In genomic region chr3:159829056-159829995, GRCh38 we compare ENCODE assay signal across 8 cellular contexts. TPM values are rescaled to one million over a fixed set of nuclear protein-coding genes. Genes with fewer than 3 reads are reported as not detected.
A peak's percentile ranks its signal among the peaks of the same experiment; 100 is the strongest.
DNase-seq lines count a peak whose midpoint lies in the region; FAIRE-seq and TF ChIP-seq lines count a peak whose summit lies in the region.

No MANE protein-coding gene starts in this region.

- H3K4me3 Mint-ChIP-seq in progenitor cell of endocrine pancreas (ENCODE audit: low read depth), result no peak overlapping the region
- H3K4me3 Mint-ChIP-seq in activated CD4-positive, alpha-beta T cell treated with anti-CD3 and anti-CD28 coated beads, Interleukin-2, amount 10 ng/mL, durations not matched to agents 7 days and 5 days, result no peak overlapping the region

- peaks cover 8% of the 10 kb centered on the region for H3K27me3 Mint-ChIP-seq in progenitor cell of endocrine pancreas
- peaks cover 4% of the 10 kb centered on the region for H3K27me3 Mint-ChIP-seq in activated CD4-positive, alpha-beta T cell treated with anti-CD3 and anti-CD28 coated beads, Interleukin-2, amount 10 ng/mL, durations not matched to agents 7 days and 5 days

- peak overlapping the region; percentile 31 for H3K4me2 ChIP-seq in osteoblast (ENCODE audit: insufficient read depth, low read length)

- H2AFZ ChIP-seq in osteoblast (ENCODE audit: low read length), result no peak overlapping the region

- peaks cover 80% of the 10 kb centered on the region for H3K79me2 ChIP-seq in osteoblast (ENCODE audit: insufficient read depth, low read length)

- H3K27me3 ChIP-seq in colonic mucosa (no peaks in the 10 kb centered on the region), osteoblast (ENCODE audit: insufficient read depth, low read length) (no peaks in the 10 kb centered on the region)

- intact Hi-C loops in colonic mucosa (cut with DNase I), result loop anchor here (5.0 kb wide), 1 partner anchor 178 kb away; no protein-coding TSS in a partner anchor

- H3K27ac Mint-ChIP-seq in progenitor cell of endocrine pancreas, result no peak overlapping the region
- no peak overlapping the region for H3K27ac Mint-ChIP-seq in activated CD4-positive, alpha-beta T cell treated with anti-CD3 and anti-CD28 coated beads, Interleukin-2, amount 10 ng/mL, durations not matched to agents 7 days and 5 days

- FAIRE-seq in G401.6 (lab: Jason Lieb, UNC), result peak; percentile 3

- no peak overlapping the region for H3K4me3 ChIP-seq in colonic mucosa
- H3K4me3 ChIP-seq in osteoblast (ENCODE audit: insufficient read depth, low read length), result no peak overlapping the region

- H3K9me3 ChIP-seq in colonic mucosa, result no peaks in the 10 kb centered on the region
- no peaks in the 10 kb centered on the region for H3K9me3 ChIP-seq in osteoblast (ENCODE audit: low read depth, low read length)

- H3K27ac ChIP-seq in colonic mucosa, result no peak overlapping the region
- H3K27ac ChIP-seq in osteoblast (ENCODE audit: low read depth, low read length), result peak overlapping the region; percentile 42

- peak; percentile 63 for DNase-seq in NCI-H345 treated with DMSO at 0.1 percent for 48 hours (lab: John Stamatoyannopoulos, UW; ENCODE audit: unreplicated experiment)
- DNase-seq in colonic mucosa, result peak; percentile 84
- no peak for DNase-seq in osteoblast (ENCODE audit: insufficient read length, low spot score, missing footprints)
- no peak for DNase-seq in progenitor cell of endocrine pancreas (ENCODE audit: low spot score, unreplicated experiment)
- no peak for DNase-seq in activated CD4-positive, alpha-beta T cell treated with anti-CD3 and anti-CD28 coated beads, Interleukin-2, amount 10 ng/mL, durations not matched to agents 7 days and 5 days
- no peak for DNase-seq in stimulated activated CD4-positive, alpha-beta T cell treated with anti-CD3 and anti-CD28 coated beads, Interleukin-4, amount 100 ng/mL, for 1 hour
- DNase-seq in T-helper 1 cell, result no peak

- no peaks in the 10 kb centered on the region for H3K36me3 Mint-ChIP-seq in progenitor cell of endocrine pancreas (ENCODE audit: insufficient read depth)
- H3K36me3 Mint-ChIP-seq in activated CD4-positive, alpha-beta T cell treated with anti-CD3 and anti-CD28 coated beads, Interleukin-2, amount 10 ng/mL, durations not matched to agents 7 days and 5 days (ENCODE audit: low read depth), result no peaks in the 10 kb centered on the region

- no peaks in the 10 kb centered on the region for H3K36me3 ChIP-seq in colonic mucosa
- no peaks in the 10 kb centered on the region for H3K36me3 ChIP-seq in osteoblast (ENCODE audit: insufficient read depth, low read length)

- peaks cover 3% of the 10 kb centered on the region for H4K20me1 ChIP-seq in osteoblast (ENCODE audit: insufficient read depth, low read length)

- no peaks in the 10 kb centered on the region for H3K9me3 Mint-ChIP-seq in progenitor cell of endocrine pancreas (ENCODE audit: low read depth)
- no peaks in the 10 kb centered on the region for H3K9me3 Mint-ChIP-seq in activated CD4-positive, alpha-beta T cell treated with anti-CD3 and anti-CD28 coated beads, Interleukin-2, amount 10 ng/mL, durations not matched to agents 7 days and 5 days

- no peak overlapping the region for H3K9ac ChIP-seq in colonic mucosa (ENCODE audit: low read depth in 2 of 2, low read length in 2 of 2)

- TF ChIP-seq CTCF in colonic mucosa (IDR thresholded peaks at IDR 0.05) (no peak), osteoblast (IDR thresholded peaks at IDR 0.05; ENCODE audit: extremely low read depth, low read depth, low read length) (no peak), progenitor cell of endocrine pancreas (IDR thresholded peaks at IDR 0.05; ENCODE audit: unreplicated experiment) (no peak)

- POLR2A ChIA-PET in activated CD4-positive, alpha-beta T cell treated with anti-CD3 and anti-CD28 coated beads, Interleukin-2, amount 10 ng/mL, durations not matched to agents 7 days and 5 days (lab: Charles Lee), result no interaction called here

- H3K4me1 ChIP-seq in colonic mucosa (no peaks in the 10 kb centered on the region), osteoblast (ENCODE audit: insufficient read depth, low read length) (peaks cover 30% of the 10 kb centered on the region)

- H3K4me1 Mint-ChIP-seq in progenitor cell of endocrine pancreas (ENCODE audit: low read depth), result peaks cover 7% of the 10 kb centered on the region
- no peaks in the 10 kb centered on the region for H3K4me1 Mint-ChIP-seq in activated CD4-positive, alpha-beta T cell treated with anti-CD3 and anti-CD28 coated beads, Interleukin-2, amount 10 ng/mL, durations not matched to agents 7 days and 5 days

- CTCF ChIA-PET in activated CD4-positive, alpha-beta T cell treated with anti-CD3 and anti-CD28 coated beads, Interleukin-2, amount 10 ng/mL, durations not matched to agents 7 days and 5 days (lab: Charles Lee), result no interaction called here

RNA-seq across cellular contexts. Expression of gene SCHIP1, which starts 10.3 kb away (rescaled TPM):
- total RNA-seq in colonic mucosa, result 1 to 10 TPM in 1 of 2 donors, under 1 TPM in 1; 0.35 to 2.5 TPM
- 1.8 and 2.4 TPM in 2 replicates for total RNA-seq in osteoblast
- 0.79 and 3.9 TPM in 2 replicates for total RNA-seq in progenitor cell of endocrine pancreas
- under 1 TPM in 1 of 2 experiments, not detected in 1; 0.10 TPM for total RNA-seq in activated CD4-positive, alpha-beta T cell treated with anti-CD3 and anti-CD28 coated beads, Interleukin-2, amount 10 ng/mL, durations not matched to agents 7 days and 5 days

Comparison
In these comparisons a context has a peak if more than half of its experiments do, and no peak if none do; other contexts are left out.
1. DNase-seq: peak in NCI-H345 treated with DMSO at 0.1 percent for 48 hours (single experiment) and colonic mucosa (single experiment); none in osteoblast (single experiment), progenitor cell of endocrine pancreas (single experiment), activated CD4-positive, alpha-beta T cell treated with anti-CD3 and anti-CD28 coated beads, Interleukin-2, amount 10 ng/mL, durations not matched to agents 7 days and 5 days (single experiment), stimulated activated CD4-positive, alpha-beta T cell treated with anti-CD3 and anti-CD28 coated beads, Interleukin-4, amount 100 ng/mL, for 1 hour (single experiment) and T-helper 1 cell (0 of 5).